ENCODE assay signal across 16 cellular contexts in the genomic region with DNA sequence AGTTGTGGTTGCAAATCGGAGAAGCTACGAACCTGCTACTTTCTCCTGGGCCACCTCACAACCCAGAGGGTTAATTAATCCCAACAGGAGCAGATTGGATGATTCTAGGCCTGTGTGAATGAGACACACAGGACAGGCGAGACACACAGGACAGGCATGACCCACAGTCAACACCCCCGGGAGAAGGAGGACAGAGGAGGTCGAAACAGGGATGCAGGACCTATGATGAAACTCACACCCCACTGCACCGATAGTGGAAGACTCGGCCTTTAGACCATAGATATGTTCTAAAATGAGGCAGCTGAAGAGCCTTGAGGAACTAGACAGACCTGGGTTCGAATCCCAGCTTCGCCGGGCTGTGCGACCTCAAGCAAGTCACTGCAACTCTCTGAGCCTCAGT. TPM values are rescaled to one million over a fixed set of nuclear protein-coding genes. Genes with fewer than 3 reads are reported as not detected.
DNase-seq lines count a peak whose midpoint lies in the region; ATAC-seq and TF ChIP-seq lines count a peak whose summit lies in the region.
"Had no signal": no experiment of that assay in that cellular context is flagged by ENCODE, and none has a peak within 500 bp of the region (broad histone marks: within the 10 kb centered on the region; RNA-seq: fewer than 3 reads in every experiment).

No MANE protein-coding gene starts in this region.

- DNase-seq in SK-N-SH (peak; percentile 14), mesenchymal stem cell (no peak), trophoblast cell (no peak), posterior vena cava (ENCODE audit: low spot score) (no peak), islet precursor cell (no peak)
- DNase-seq: CD4-positive, alpha-beta memory T cell; DMS153; DMS79; GDM1 had no signal

- H4K8ac ChIP-seq in mesenchymal stem cell (ENCODE audit: low read length), result no peak overlapping the region
- H4K8ac ChIP-seq in trophoblast cell (ENCODE audit: low read depth, low read length), result no peak overlapping the region

- H4K91ac ChIP-seq in mesenchymal stem cell (ENCODE audit: low read length), result peak overlapping the region; percentile 9
- peak overlapping the region; percentile 16 for H4K91ac ChIP-seq in trophoblast cell (ENCODE audit: low read depth, low read length)

- H3F3A ChIP-seq in SK-N-SH (replicated peaks; ENCODE audit: insufficient read depth), result no peaks in the 10 kb centered on the region

- no peak overlapping the region for H3K4me2 ChIP-seq in SK-N-SH
- H3K4me2 ChIP-seq in mesenchymal stem cell (ENCODE audit: low read length, poor library complexity, severe bottlenecking), result no peak overlapping the region
- H3K4me2 ChIP-seq in trophoblast cell (ENCODE audit: low read length), result no peak overlapping the region
- H3K4me2 ChIP-seq: A549, BLaER1, GM23338 had no signal

- no peaks in the 10 kb centered on the region for H3K9me2 ChIP-seq in SK-N-SH

- H3K79me1 ChIP-seq in mesenchymal stem cell (replicated peaks; ENCODE audit: low read length, poor library complexity, severe bottlenecking) (no peaks in the 10 kb centered on the region), trophoblast cell (ENCODE audit: low read length) (peaks cover 54% of the 10 kb centered on the region)

- H3K27me3 ChIP-seq in SK-N-SH (ENCODE audit: insufficient read depth) (no peaks in the 10 kb centered on the region), mesenchymal stem cell (ENCODE audit: control insufficient read depth in 1 of 2, insufficient read depth in 1 of 2, low read length in 2 of 2) (no peaks in the 10 kb centered on the region), trophoblast cell (ENCODE audit: insufficient read depth, low read length) (no peaks in the 10 kb centered on the region)
- H3K27me3 ChIP-seq: BLaER1 had no signal

- H3K79me2 ChIP-seq in SK-N-SH (ENCODE audit: insufficient read depth) (no peaks in the 10 kb centered on the region), trophoblast cell (ENCODE audit: control insufficient read depth, insufficient read depth, low read length, poor library complexity) (peaks cover 20% of the 10 kb centered on the region)

- H3K23ac ChIP-seq in mesenchymal stem cell (ENCODE audit: low read length in 2 of 2) (no peak overlapping the region), trophoblast cell (ENCODE audit: low read length) (no peak overlapping the region)

- H3K18ac ChIP-seq in mesenchymal stem cell (ENCODE audit: low read depth in 1 of 2, low read length in 2 of 2), result no peak overlapping the region
- peak overlapping the region; percentile 3 for H3K18ac ChIP-seq in trophoblast cell (ENCODE audit: low read length)

- CTCF ChIA-PET in SK-N-SH (lab: Yijun Ruan, JAX), result interaction anchor here (0.9 to 1.5 kb wide), 3 partner anchors 16 to 32 kb away, joined by 3 to 9 read pairs (median 3); no protein-coding TSS in a partner anchor

- H2BK5ac ChIP-seq in mesenchymal stem cell (ENCODE audit: low read depth, low read length, poor library complexity, severe bottlenecking) (no peak overlapping the region), trophoblast cell (ENCODE audit: low read depth, low read length, poor library complexity) (no peak overlapping the region)

- no peak overlapping the region for H3K27ac ChIP-seq in SK-N-SH (ENCODE audit: low read depth in 2 of 2, low read length in 1 of 2)
- H3K27ac ChIP-seq in mesenchymal stem cell (ENCODE audit: low read length, poor library complexity, severe bottlenecking), result no peak overlapping the region
- H3K27ac ChIP-seq in trophoblast cell (ENCODE audit: low read depth, low read length), result no peak overlapping the region
- H3K27ac ChIP-seq: 22Rv1, A549, BLaER1 had no signal

- TF ChIP-seq EP300 in SK-N-SH (IDR thresholded peaks at IDR 0.05; ENCODE audit: borderline replicate concordance in 1 of 2, low read depth in 1 of 2, low read length in 1 of 2), result no peak

- H3K4ac ChIP-seq in mesenchymal stem cell (ENCODE audit: low read depth in 1 of 2, low read length in 2 of 2), result no peak overlapping the region
- H3K4ac ChIP-seq in trophoblast cell (ENCODE audit: low read depth, low read length), result no peak overlapping the region

- TF ChIP-seq CTCF in SK-N-SH (IDR thresholded peaks at IDR 0.05), result no peak

- H3K14ac ChIP-seq in mesenchymal stem cell (ENCODE audit: low read length in 2 of 2) (no peak overlapping the region), trophoblast cell (ENCODE audit: low read length) (no peak overlapping the region)

- H2BK12ac ChIP-seq in mesenchymal stem cell (ENCODE audit: low read length in 2 of 2) (peak overlapping the region in 1 of 2 experiments; percentile 8), trophoblast cell (ENCODE audit: low read length) (peak overlapping the region; percentile 70)

- no peak overlapping the region for H4K12ac ChIP-seq in trophoblast cell (ENCODE audit: low read depth, low read length)

- no peak for ATAC-seq in SK-N-SH treated with all-trans-retinoic acid at 6 μM for 48 hours
- no peak for ATAC-seq in HG03439 (IDR thresholded peaks at IDR 0.05; ENCODE audit: unreplicated experiment)
- ATAC-seq: A549, GM23338, HepG2 had no signal

- no peaks in the 10 kb centered on the region for H4K20me1 ChIP-seq in SK-N-SH (ENCODE audit: insufficient read depth)
- H4K20me1 ChIP-seq: BLaER1 had no signal

- H3K4me3 ChIP-seq in SK-N-SH (ENCODE audit: low read depth in 2 of 2, low read length in 1 of 2) (no peak overlapping the region), mesenchymal stem cell (ENCODE audit: insufficient read depth in 1 of 2, low read depth in 1 of 2, low read length in 2 of 2) (no peak overlapping the region), trophoblast cell (ENCODE audit: low read depth, low read length) (no peak overlapping the region)
- H3K4me3 ChIP-seq: A549, BLaER1, GM23338 had no signal

- no peak overlapping the region for H2BK15ac ChIP-seq in mesenchymal stem cell (ENCODE audit: low read depth, poor library complexity, severe bottlenecking)

- peak overlapping the region; percentile 30 for H2AK5ac ChIP-seq in mesenchymal stem cell (ENCODE audit: low read length, severe bottlenecking)
- peak overlapping the region; percentile 27 for H2AK5ac ChIP-seq in trophoblast cell (ENCODE audit: low read length)

- intact Hi-C loops in posterior vena cava (cut with DNase I), result no loop called here

- 82% methylated on average over 9 of the region's 11 CpGs for WGBS in SK-N-SH (ENCODE audit: low lambda C conversion rate)
- WGBS in mesenchymal stem cell, result 91% methylated on average over 11 of the region's 11 CpGs
- no CpG with 5 or more reads among the region's 11 CpGs for WGBS in trophoblast cell (ENCODE audit: extremely low coverage, insufficient coverage, insufficient read length)

- no peaks in the 10 kb centered on the region for H3K36me3 ChIP-seq in SK-N-SH (replicated peaks in 1 of 2; ENCODE audit: control insufficient read depth in 1 of 2, insufficient read depth in 2 of 2, low read length in 1 of 2)
- peaks cover 0 to 8% of the 10 kb centered on the region in 2 experiments for H3K36me3 ChIP-seq in mesenchymal stem cell (ENCODE audit: control insufficient read depth in 1 of 2, insufficient read depth in 2 of 2, low read depth in 1 of 2, low read length in 2 of 2)
- peaks cover 0 to 1% of the 10 kb centered on the region in 2 experiments for H3K36me3 ChIP-seq in trophoblast cell (ENCODE audit: control insufficient read depth in 1 of 2, insufficient read depth in 2 of 2, low read length in 2 of 2)
- H3K36me3 ChIP-seq: BLaER1 had no signal

- TF ChIP-seq RAD21 in SK-N-SH (IDR thresholded peaks at IDR 0.05; ENCODE audit: low read length), result no peak

- H2AFZ ChIP-seq in SK-N-SH (ENCODE audit: low read depth), result no peak overlapping the region
- H2AFZ ChIP-seq in mesenchymal stem cell (ENCODE audit: low read depth, low read length), result no peak overlapping the region
- no peak overlapping the region for H2AFZ ChIP-seq in trophoblast cell (ENCODE audit: insufficient read depth, low read length, poor library complexity)
- H2AFZ ChIP-seq: GM23338 had no signal

- H3K9me3 ChIP-seq in SK-N-SH (no peaks in the 10 kb centered on the region), mesenchymal stem cell (ENCODE audit: control insufficient read depth, low read length) (no peaks in the 10 kb centered on the region), trophoblast cell (ENCODE audit: insufficient read depth, low read depth, low read length) (no peaks in the 10 kb centered on the region)
- H3K9me3 ChIP-seq: A549, BLaER1 had no signal

- H3K9ac ChIP-seq in SK-N-SH (no peak overlapping the region), mesenchymal stem cell (ENCODE audit: low read length) (no peak overlapping the region), trophoblast cell (ENCODE audit: low read length) (no peak overlapping the region)
- H3K9ac ChIP-seq: BLaER1 had no signal

- POLR2A ChIA-PET in SK-N-SH (lab: Yijun Ruan, JAX), result no interaction called here

- H3K4me1 ChIP-seq in SK-N-SH (ENCODE audit: control insufficient read depth in 1 of 2, insufficient read depth in 2 of 2, low read depth in 1 of 2, low read length in 1 of 2), result peaks cover 0 to 20% of the 10 kb centered on the region in 2 experiments; a peak in 1 of 4 replicates
- H3K4me1 ChIP-seq in mesenchymal stem cell (ENCODE audit: control insufficient read depth, insufficient read depth, low read depth, low read length), result peaks cover 33% of the 10 kb centered on the region
- H3K4me1 ChIP-seq in trophoblast cell (ENCODE audit: control insufficient read depth in 1 of 2, insufficient read depth in 2 of 2, low read length in 2 of 2), result peaks cover 34 to 39% of the 10 kb centered on the region in 2 experiments
- H3K4me1 ChIP-seq: A549 had no signal

- no peak overlapping the region for H2BK120ac ChIP-seq in mesenchymal stem cell (ENCODE audit: low read depth, low read length)
- H2BK120ac ChIP-seq in trophoblast cell (ENCODE audit: insufficient read depth, low read length, poor library complexity), result no peak overlapping the region

RNA-seq across cellular contexts. Expression of a gene that starts 11.6 kb away (rescaled TPM):
- 25.7 and 28.2 TPM in 2 replicates for polyA plus RNA-seq in SK-N-SH (2012; rRNA removed)
- polyA plus RNA-seq in SK-N-SH (2012; cell fraction: cytosol; rRNA removed), result 19.1 and 26.9 TPM in 2 replicates
- 9.4 and 11.8 TPM in 2 replicates for polyA plus RNA-seq in SK-N-SH (2012; cell fraction: nucleus; rRNA removed)
- 108 TPM for polyA plus RNA-seq in mesenchymal stem cell (2013, experiment 1 of 2)
- polyA plus RNA-seq in mesenchymal stem cell (2013, experiment 2 of 2), result 109 TPM
- 16.8 and 19.9 TPM in 2 replicates for polyA plus RNA-seq in trophoblast cell (2013)
- 10 to 100 TPM; 12.7 to 72.5 TPM for total RNA-seq in posterior vena cava
- total RNA-seq: HepG2 had no signal
- polyA plus RNA-seq: A549, HepG2 had no signal

RNA-seq across cellular contexts. Expression of a gene that starts 23.9 kb away (rescaled TPM):
- polyA plus RNA-seq in SK-N-SH (2012; rRNA removed), result 165 and 166 TPM in 2 replicates
- polyA plus RNA-seq in SK-N-SH (2012; cell fraction: cytosol; rRNA removed), result 165 and 208 TPM in 2 replicates
- polyA plus RNA-seq in SK-N-SH (2012; cell fraction: nucleus; rRNA removed), result 180 and 206 TPM in 2 replicates
- 128 TPM for polyA plus RNA-seq in mesenchymal stem cell (2013, experiment 1 of 2)
- 129 TPM for polyA plus RNA-seq in mesenchymal stem cell (2013, experiment 2 of 2)
- 154 and 158 TPM in 2 replicates for polyA plus RNA-seq in trophoblast cell (2013)
- 100 to 1,000 TPM; 113 to 119 TPM for total RNA-seq in posterior vena cava

RNA-seq across cellular contexts. Expression of a gene that starts 25.3 kb away (rescaled TPM):
- polyA plus RNA-seq in SK-N-SH (2012; rRNA removed), result 23.4 and 28.9 TPM in 2 replicates
- polyA plus RNA-seq in SK-N-SH (2012; cell fraction: cytosol; rRNA removed), result 25.3 and 27.8 TPM in 2 replicates
- polyA plus RNA-seq in SK-N-SH (2012; cell fraction: nucleus; rRNA removed), result 61.7 and 64.4 TPM in 2 replicates
- 15.8 TPM for polyA plus RNA-seq in mesenchymal stem cell (2013, experiment 1 of 2)
- polyA plus RNA-seq in mesenchymal stem cell (2013, experiment 2 of 2), result 15.4 TPM
- 32.5 and 34.0 TPM in 2 replicates for polyA plus RNA-seq in trophoblast cell (2013)
- 10 to 100 TPM; 27.4 to 28.9 TPM for total RNA-seq in posterior vena cava

RNA-seq across cellular contexts. Expression of a gene that starts 47.4 kb away (rescaled TPM):
- 2.8 and 3.2 TPM in 2 replicates for polyA plus RNA-seq in SK-N-SH (2012; rRNA removed)
- 1.3 and 2.1 TPM in 2 replicates for polyA plus RNA-seq in SK-N-SH (2012; cell fraction: cytosol; rRNA removed)
- 5.8 and 6.0 TPM in 2 replicates for polyA plus RNA-seq in SK-N-SH (2012; cell fraction: nucleus; rRNA removed)
- polyA plus RNA-seq in mesenchymal stem cell (2013, experiment 1 of 2), result 2.0 TPM
- 2.2 TPM for polyA plus RNA-seq in mesenchymal stem cell (2013, experiment 2 of 2)
- 3.6 and 3.7 TPM in 2 replicates for polyA plus RNA-seq in trophoblast cell (2013)
- 10 to 100 TPM in 1 of 2 donors, 1 to 10 TPM in 1; 5.1 to 14.4 TPM for total RNA-seq in posterior vena cava
- total RNA-seq: HepG2 had no signal
